18 cellular contexts compared by ENCODE assay signal in the genomic region with DNA sequence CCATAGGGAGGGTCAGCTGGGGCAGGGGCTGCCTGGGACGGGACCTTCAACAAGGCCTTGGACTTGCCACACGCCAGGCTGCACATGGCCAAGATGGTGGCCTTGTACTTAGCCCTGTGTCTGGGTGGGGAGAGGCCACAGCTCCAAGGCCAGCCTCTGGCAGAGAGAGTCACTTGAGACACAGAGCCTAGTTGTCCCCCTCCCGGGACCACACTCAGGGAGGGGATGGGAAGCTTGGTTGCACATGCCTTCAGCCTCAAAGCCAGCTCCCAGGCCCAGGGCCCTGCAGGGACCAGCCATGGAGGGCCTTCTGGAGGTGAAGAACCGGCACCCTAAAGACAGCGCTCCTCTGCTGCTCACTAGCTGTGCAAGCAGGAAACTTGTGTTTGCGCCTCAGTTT. TPM values are rescaled to one million over a fixed set of nuclear protein-coding genes. Genes with fewer than 3 reads are reported as not detected.
DNase-seq lines count a peak whose midpoint lies in the region; ATAC-seq and TF ChIP-seq lines count a peak whose summit lies in the region.
"Had no signal": no experiment of that assay in that cellular context is flagged by ENCODE, and none has a peak within 500 bp of the region (broad histone marks: within the 10 kb centered on the region; RNA-seq: fewer than 3 reads in every experiment).

No MANE protein-coding gene starts in this region.

- H3K4me3 Mint-ChIP-seq in stimulated activated naive CD8-positive, alpha-beta T cell treated with anti-CD3 and anti-CD28 coated beads, Interleukin-15, amount 100 ng/mL, for 72 hours = no peak overlapping the region

- H3K9me3 ChIP-seq in testis = no peaks in the 10 kb centered on the region

- H3K27ac ChIP-seq in coronary artery (no peak overlapping the region), testis (no peak overlapping the region)
- H3K27ac ChIP-seq: BLaER1 treated with 17β-estradiol and CSF1 and Interleukin-3, amounts not matched to agents 10 nM and 100 nM had no signal

- no peaks in the 10 kb centered on the region for H3K36me3 ChIP-seq in testis (ENCODE audit: low read depth, missing control alignments)
- H3K36me3 ChIP-seq: BLaER1 treated with 17β-estradiol and CSF1 and Interleukin-3, amounts not matched to agents 10 nM and 100 nM had no signal

- peaks cover 15% of the 10 kb centered on the region for H3K4me1 ChIP-seq in testis

- H3K4me3 ChIP-seq in coronary artery (no peak overlapping the region), testis (no peak overlapping the region)
- H3K4me3 ChIP-seq: BLaER1 treated with 17β-estradiol and CSF1 and Interleukin-3, amounts not matched to agents 10 nM and 100 nM had no signal

- WGBS in testis, 2 donors = 76 to 79% methylated on average over 3 to 6 of the region's 6 CpGs

- ATAC-seq in left cardiac atrium = no peak
- ATAC-seq in Right ventricle myocardium inferior = no peak
- ATAC-seq in stimulated activated naive CD8-positive, alpha-beta T cell treated with anti-CD3 and anti-CD28 coated beads, Interleukin-15, amount 100 ng/mL, for 72 hours = no peak

- DNase-seq in left cardiac atrium (peak; percentile 28), Right ventricle myocardium inferior (ENCODE audit: missing footprints) (no peak), coronary artery (ENCODE audit: low spot score) (peak; percentile 76), mesenteric fat pad (ENCODE audit: low spot score) (peak; percentile 84), ureter (ENCODE audit: low spot score) (peak; percentile 32), testis (no peak), MV-4-11 (lab: John Stamatoyannopoulos, UW) (no peak)
- no peak for DNase-seq in stimulated activated naive CD8-positive, alpha-beta T cell treated with anti-CD3 and anti-CD28 coated beads, Interleukin-15, amount 100 ng/mL, for 72 hours
- DNase-seq: DMS79, NCI-H1048, NCI-H1436, NCI-H1930, NCI-H345, NCI-H524 treated with DMSO at 0.1 percent for 48 hours, RPMI8226, SIG-M5 had no signal

- H3K4me1 Mint-ChIP-seq in stimulated activated naive CD8-positive, alpha-beta T cell treated with anti-CD3 and anti-CD28 coated beads, Interleukin-15, amount 100 ng/mL, for 72 hours = peaks cover 5% of the 10 kb centered on the region

- no peaks in the 10 kb centered on the region for H3K27me3 Mint-ChIP-seq in stimulated activated naive CD8-positive, alpha-beta T cell treated with anti-CD3 and anti-CD28 coated beads, Interleukin-15, amount 100 ng/mL, for 72 hours

- intact Hi-C loops in left cardiac atrium (cut with DNase I) = no loop called here
- intact Hi-C loops in Right ventricle myocardium inferior (cut with DNase I) = no loop called here
- intact Hi-C loops in testis (cut with DNase I; ENCODE audit: low total_unique reads) = no loop called here

- no peak overlapping the region for H3K27ac Mint-ChIP-seq in stimulated activated naive CD8-positive, alpha-beta T cell treated with anti-CD3 and anti-CD28 coated beads, Interleukin-15, amount 100 ng/mL, for 72 hours

- no peaks in the 10 kb centered on the region for H3K9me3 Mint-ChIP-seq in stimulated activated naive CD8-positive, alpha-beta T cell treated with anti-CD3 and anti-CD28 coated beads, Interleukin-15, amount 100 ng/mL, for 72 hours

- TF ChIP-seq CTCF in coronary artery (IDR thresholded peaks at IDR 0.05) (no peak), testis (IDR thresholded peaks at IDR 0.05) (no peak)

- H3K27me3 ChIP-seq in testis = no peaks in the 10 kb centered on the region
- H3K27me3 ChIP-seq: BLaER1 treated with 17β-estradiol and CSF1 and Interleukin-3, amounts not matched to agents 10 nM and 100 nM had no signal

- no peak for TF ChIP-seq POLR2A in testis (IDR thresholded peaks at IDR 0.05)

RNA-seq across cellular contexts. Expression of gene MMRN2, which starts 16.7 kb away (rescaled TPM):
- 10 to 100 TPM; 38.6 to 62.1 TPM for total RNA-seq in left cardiac atrium
- 35.8 TPM for total RNA-seq in Right ventricle myocardium inferior
- 78.4 TPM for total RNA-seq in mesenteric fat pad
- total RNA-seq in ureter = 99.0 TPM
- 10 to 100 TPM; 14.9 to 19.1 TPM for total RNA-seq in testis
- 21.2 TPM for polyA plus RNA-seq in testis (ENCODE audit: insufficient read depth, low read depth, low replicate concordance)
- total RNA-seq: A673 had no signal

RNA-seq across cellular contexts. Expression of gene SNCG, which starts 17.7 kb away (rescaled TPM):
- total RNA-seq in left cardiac atrium (10 to 100 TPM; 27.8 to 51.0 TPM), Right ventricle myocardium inferior (24.7 TPM), mesenteric fat pad (265 TPM), ureter (706 TPM), testis (1 to 10 TPM; 8.3 to 8.9 TPM)
- 30.3 TPM for polyA plus RNA-seq in testis (ENCODE audit: insufficient read depth, low read depth, low replicate concordance)
- total RNA-seq: A673 had no signal

RNA-seq across cellular contexts. Expression of gene ADIRF, which starts 27.6 kb away (rescaled TPM):
- 100 to 1,000 TPM; 143 to 269 TPM for total RNA-seq in left cardiac atrium
- total RNA-seq in Right ventricle myocardium inferior = 54.6 TPM
- 543 TPM for total RNA-seq in mesenteric fat pad
- total RNA-seq in ureter = 790 TPM
- 10 to 100 TPM; 21.4 to 35.0 TPM for total RNA-seq in testis
- 85.6 TPM for polyA plus RNA-seq in testis (ENCODE audit: insufficient read depth, low read depth, low replicate concordance)
- total RNA-seq: A673 had no signal

Comparison
In these comparisons a context has a peak if more than half of its experiments do, and no peak if none do; other contexts are left out.
1. DNase-seq: peak in left cardiac atrium (single experiment), coronary artery (single experiment), mesenteric fat pad (single experiment) and ureter (single experiment); none in Right ventricle myocardium inferior (single experiment), testis (single experiment), MV-4-11 (single experiment) and stimulated activated naive CD8-positive, alpha-beta T cell treated with anti-CD3 and anti-CD28 coated beads, Interleukin-15, amount 100 ng/mL, for 72 hours (0 of 2).